In the genomic region with DNA sequence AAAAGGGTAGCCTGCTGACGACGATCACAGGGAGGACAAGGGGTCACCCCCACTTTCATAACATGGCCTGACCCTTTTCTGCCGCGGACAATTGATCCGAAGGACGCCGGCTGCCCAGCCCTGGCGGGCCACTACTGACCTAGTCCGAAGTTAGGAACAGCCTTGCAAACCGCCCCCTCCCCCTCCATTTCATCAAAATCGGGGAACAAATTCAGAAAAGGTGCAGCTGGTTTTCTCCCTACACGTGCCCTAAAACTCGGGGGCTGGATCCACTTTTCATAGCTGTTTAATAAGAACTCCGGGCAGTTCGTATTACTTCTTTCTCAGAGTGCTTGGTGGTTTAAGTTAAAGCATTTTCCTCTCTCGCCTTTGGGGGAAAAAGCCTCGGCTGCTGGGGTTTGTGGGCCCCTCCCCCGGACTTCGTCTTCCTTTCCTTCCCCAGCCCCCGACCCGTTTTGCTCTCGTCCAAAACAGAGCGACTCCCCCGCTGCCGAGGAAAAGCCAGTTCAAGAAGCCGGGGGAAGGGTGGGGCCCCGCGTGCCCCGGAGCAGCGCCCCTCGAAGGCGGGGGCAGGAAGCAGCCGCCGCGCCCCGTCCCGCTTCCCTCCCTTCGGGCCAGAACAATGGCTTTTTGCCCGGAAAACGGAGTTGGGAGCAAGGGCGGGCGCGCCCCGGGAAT, we compare ENCODE assay signal across 8 cellular contexts. TPM values are rescaled to one million over a fixed set of nuclear protein-coding genes. Genes with fewer than 3 reads are reported as not detected.
A peak's percentile ranks its signal among the peaks of the same experiment; 100 is the strongest.
DNase-seq lines count a peak whose midpoint lies in the region; ATAC-seq, FAIRE-seq and TF ChIP-seq lines count a peak whose summit lies in the region.

No MANE protein-coding gene starts in this region.

- no peak for TF ChIP-seq POLR2A in IMR-90 (IDR thresholded peaks at IDR 0.05; ENCODE audit: low read depth, low read length)
- TF ChIP-seq POLR2A in endothelial cell of umbilical vein (IDR thresholded peaks at IDR 0.05; ENCODE audit: low read depth, low read length) = no peak

- H3K36me3 ChIP-seq in IMR-90 (ENCODE audit: control insufficient read depth, insufficient read depth, low read length) (no peaks in the 10 kb centered on the region), endothelial cell of umbilical vein (ENCODE audit: control insufficient read depth in 2 of 2, extremely low read depth in 1 of 2, insufficient read depth in 2 of 2, low read length in 2 of 2) (no peaks in the 10 kb centered on the region), upper lobe of right lung (no peaks in the 10 kb centered on the region)

- no peak overlapping the region for H2BK5ac ChIP-seq in IMR-90 (ENCODE audit: low read depth, low read length, poor library complexity, severe bottlenecking)

- H2AK5ac ChIP-seq in IMR-90 (ENCODE audit: low read depth, low read length) = no peak overlapping the region

- peak overlapping the region; percentile 36 for H3K27ac Mint-ChIP-seq in mesothelial cell of epicardium

- no peak overlapping the region for H3K14ac ChIP-seq in IMR-90 (replicated peaks; ENCODE audit: low read depth, low read length)

- H3K79me2 ChIP-seq in endothelial cell of umbilical vein (ENCODE audit: control insufficient read depth, insufficient read depth, low read length) = no peaks in the 10 kb centered on the region

- peak overlapping the region; percentile 15; the same call in 1 of the 2 replicates for H3K9ac ChIP-seq in IMR-90 (ENCODE audit: low read depth, low read length)
- peak overlapping the region; percentile 48 for H3K9ac ChIP-seq in endothelial cell of umbilical vein (replicated peaks; ENCODE audit: extremely low read depth, insufficient read depth, low read length)

- H2AFZ ChIP-seq in IMR-90 (replicated peaks; ENCODE audit: low read length, poor library complexity) (peak overlapping the region; percentile 84), endothelial cell of umbilical vein (ENCODE audit: low read depth, low read length) (peak overlapping the region; percentile 46)

- in situ Hi-C loops in IMR-90 (cut with MboI; ENCODE audit: low sequenced_read_pairs) = no loop called here

- BruUV-seq in IMR-90 (replicated peaks; lab: Mats Ljungman, UMichigan) = no TSS peak
- BruUV-seq in endothelial cell of umbilical vein (replicated peaks; lab: Mats Ljungman, UMichigan) = TSS peak; percentile 37

- dilution Hi-C loops in IMR-90 (cut with HindIII; ENCODE audit: low sequenced_read_pairs, unreplicated experiment) (no loop called here), endothelial cell of umbilical vein (cut with MboI; ENCODE audit: extremely low pct_ligation_motif_present, low sequenced_read_pairs) (no loop called here)

- H3K18ac ChIP-seq in IMR-90 (ENCODE audit: low read depth, low read length) = no peak overlapping the region; the same call in 1 of the 2 replicates

- peak overlapping the region; percentile 69 for H3K4me3 Mint-ChIP-seq in mesothelial cell of epicardium

- no peaks in the 10 kb centered on the region for H3K9me3 Mint-ChIP-seq in mesothelial cell of epicardium

- ATAC-seq in IMR-90 (ENCODE audit: low read depth) (peak; percentile 50), upper lobe of right lung (peak; percentile 57), HG02763 (IDR thresholded peaks at IDR 0.05; ENCODE audit: unreplicated experiment) (no peak)

- H3K4me2 ChIP-seq in IMR-90 (ENCODE audit: low read depth, low read length) = peak overlapping the region; percentile 63; the same call in 1 of the 2 replicates
- H3K4me2 ChIP-seq in endothelial cell of umbilical vein (ENCODE audit: insufficient read depth, low read length) = peak overlapping the region; percentile 66

- CTCF ChIA-PET in IMR-90 (lab: Yijun Ruan, JAX) (interaction anchor here (1.0 kb wide), 1 partner anchor 14 kb away, joined by 4 read pairs; no protein-coding TSS in a partner anchor), endothelial cell of umbilical vein (lab: Charles Lee) (interaction anchor here (0.9 to 2.1 kb wide), 7 partner anchors 10 to 231 kb away, joined by 3 to 14 read pairs (median 4); partner anchors contain the start of gene CBX8)

- no peak overlapping the region for H3K4ac ChIP-seq in IMR-90 (ENCODE audit: low read depth, low read length)

- H3K27me3 ChIP-seq in IMR-90 (ENCODE audit: control insufficient read depth, insufficient read depth, low read length) (peaks cover 44% of the 10 kb centered on the region), endothelial cell of umbilical vein (ENCODE audit: control insufficient read depth in 2 of 2, insufficient read depth in 2 of 2, low read length in 2 of 2) (peaks cover 9 to 10% of the 10 kb centered on the region in 2 experiments), upper lobe of right lung (peaks cover 68% of the 10 kb centered on the region)

- peaks cover 30% of the 10 kb centered on the region for H3K4me1 Mint-ChIP-seq in mesothelial cell of epicardium

- no peak overlapping the region for H2BK120ac ChIP-seq in IMR-90 (ENCODE audit: low read depth, low read length)

- H3K27ac ChIP-seq in IMR-90 (ENCODE audit: insufficient read depth, low read length) (no peak overlapping the region; the same call in 1 of the 2 replicates), endothelial cell of umbilical vein (ENCODE audit: insufficient read depth, low read depth, low read length) (no peak overlapping the region), upper lobe of right lung (peak overlapping the region; percentile 63)

- no peak overlapping the region for H4K8ac ChIP-seq in IMR-90 (ENCODE audit: low read depth in 2 of 2, low read length in 2 of 2)

- no peak overlapping the region for H3K23ac ChIP-seq in IMR-90 (ENCODE audit: low read depth, low read length)

- peak overlapping the region; percentile 44 for H3K4me3 ChIP-seq in AG10803 (ENCODE audit: low read length)
- peak overlapping the region; percentile 50 for H3K4me3 ChIP-seq in IMR-90 (ENCODE audit: insufficient read depth, low read depth, low read length)
- peak overlapping the region; percentile 37 to 50 (median 47) for H3K4me3 ChIP-seq in endothelial cell of umbilical vein (replicated peaks in 1 of 3; ENCODE audit: insufficient read depth in 1 of 3, low read depth in 1 of 3, low read length in 3 of 3)
- peak overlapping the region; percentile 52 for H3K4me3 ChIP-seq in upper lobe of right lung

- H4K91ac ChIP-seq in IMR-90 (ENCODE audit: insufficient read depth, low read depth, low read length) = no peak overlapping the region

- 31% methylated on average over 11 of the region's 44 CpGs; no CpG with 5 or more reads in 1 of the 2 experiments for WGBS in IMR-90 (ENCODE audit: extremely low coverage in 2 of 2, insufficient read length in 1 of 2), 2 experiments

- no peak overlapping the region for H3K56ac ChIP-seq in IMR-90 (ENCODE audit: extremely low read depth, insufficient read depth, low read length)

- peak; percentile 40 for DNase-seq in AG10803 (ENCODE audit: low read depth)
- DNase-seq in IMR-90 = peak; percentile 32
- DNase-seq in SW480 (ENCODE audit: low spot score) = peak; percentile 62
- DNase-seq in endothelial cell of umbilical vein (ENCODE audit: low read depth, low spot score) = peak; percentile 44
- peak in 1 of 2 experiments; percentile 77 for DNase-seq in mesothelial cell of epicardium (ENCODE audit: low spot score in 2 of 2, unreplicated experiment in 2 of 2)
- DNase-seq in upper lobe of right lung = peak; percentile 81

- POLR2A ChIA-PET in IMR-90 (lab: Charles Lee; ENCODE audit: unreplicated experiment) (interaction anchor here (0.5 kb wide), 1 partner anchor 20 kb away, joined by 7 read pairs; the partner anchor contains the start of gene CBX8), endothelial cell of umbilical vein (lab: Charles Lee) (no interaction called here)

- peak overlapping the region; percentile 42 for H2AK9ac ChIP-seq in IMR-90 (replicated peaks; ENCODE audit: low read depth, low read length, poor library complexity)

- no peak overlapping the region for H2BK15ac ChIP-seq in IMR-90 (ENCODE audit: low read depth, low read length)

- peaks cover 23% of the 10 kb centered on the region for H3K27me3 Mint-ChIP-seq in mesothelial cell of epicardium (ENCODE audit: low read depth)

- H3K79me1 ChIP-seq in IMR-90 (ENCODE audit: low read depth in 1 of 2, low read length in 2 of 2) = no peaks in the 10 kb centered on the region; a peak in 1 of 4 replicates

- H3K4me1 ChIP-seq in IMR-90 (ENCODE audit: control insufficient read depth, insufficient read depth, low read length) (peaks cover 3% of the 10 kb centered on the region; the same call in 1 of the 2 replicates), endothelial cell of umbilical vein (ENCODE audit: control insufficient read depth, extremely low read depth, insufficient read depth, low read length) (peaks cover 20% of the 10 kb centered on the region), upper lobe of right lung (peaks cover 11% of the 10 kb centered on the region)

- no peak for FAIRE-seq in endothelial cell of umbilical vein (lab: Jason Lieb, UNC)

- TF ChIP-seq RAD21 in IMR-90 (IDR thresholded peaks at IDR 0.05; ENCODE audit: low read length) = no peak

- H2BK20ac ChIP-seq in IMR-90 (ENCODE audit: low read depth, low read length) = no peak overlapping the region

- peaks cover 18% of the 10 kb centered on the region for H3K36me3 Mint-ChIP-seq in mesothelial cell of epicardium

- H3K9me1 ChIP-seq in IMR-90 (ENCODE audit: insufficient read depth, low read length) = no peaks in the 10 kb centered on the region
- no peaks in the 10 kb centered on the region for H3K9me1 ChIP-seq in endothelial cell of umbilical vein (replicated peaks; ENCODE audit: control insufficient read depth, extremely low read depth, insufficient read depth, low read length)

- H3K9me3 ChIP-seq in IMR-90 (ENCODE audit: control insufficient read depth, insufficient read depth, low read length) (0 out of 2 replicates have a peak, but pooled peaks cover 3% of the 10 kb centered on the region), endothelial cell of umbilical vein (replicated peaks; ENCODE audit: control insufficient read depth, insufficient read depth, low read length) (no peaks in the 10 kb centered on the region), upper lobe of right lung (no peaks in the 10 kb centered on the region)

- intact Hi-C loops in IMR-90 (cut with micrococcal nuclease) = no loop called here
- intact Hi-C loops in endothelial cell of umbilical vein (cut with micrococcal nuclease) = no loop called here
- intact Hi-C loops in upper lobe of right lung (cut with DNase I) = no loop called here

- H4K20me1 ChIP-seq in IMR-90 (ENCODE audit: insufficient read depth, low read length) = peaks cover 3% of the 10 kb centered on the region; the same call in 1 of the 2 replicates
- H4K20me1 ChIP-seq in endothelial cell of umbilical vein (replicated peaks; ENCODE audit: control insufficient read depth, extremely low read depth, insufficient read depth, low read length) = no peaks in the 10 kb centered on the region

- H4K5ac ChIP-seq in IMR-90 (ENCODE audit: low read depth, low read length) = no peak overlapping the region; the same call in 1 of the 2 replicates

- TF ChIP-seq CTCF in AG10803 (conservative IDR thresholded peaks at IDR 0.05; ENCODE audit: low read length) = peak; percentile 19; the same call in 1 of the 2 replicates
- peak; percentile 43; the same call in 1 of the 2 replicates for TF ChIP-seq CTCF in GM12874 (IDR thresholded peaks at IDR 0.05; ENCODE audit: insufficient read depth, low read depth, low read length)
- TF ChIP-seq CTCF in IMR-90 (conservative IDR thresholded peaks at IDR 0.05; ENCODE audit: low read depth, low read length) = peak; percentile 28
- TF ChIP-seq CTCF in endothelial cell of umbilical vein (IDR thresholded peaks at IDR 0.05; ENCODE audit: extremely low read depth in 1 of 2, insufficient read depth in 1 of 2, low read depth in 1 of 2, low read length in 2 of 2) = peak; percentile 18 to 31
- no peak for TF ChIP-seq CTCF in mesothelial cell of epicardium (IDR thresholded peaks at IDR 0.05; ENCODE audit: unreplicated experiment)
- peak; percentile 16 for TF ChIP-seq CTCF in upper lobe of right lung (IDR thresholded peaks at IDR 0.05)

RNA-seq across cellular contexts. Expression of gene CBX2, which starts 0.6 kb away (rescaled TPM):
- total RNA-seq in IMR-90 (2012; rRNA removed) = 2.0 and 2.2 TPM in 2 replicates
- 3.2 and 4.0 TPM in 2 replicates for polyA plus RNA-seq in IMR-90 (2012; rRNA removed)
- 2.9 and 4.0 TPM in 2 replicates for polyA plus RNA-seq in IMR-90 (2012; cell fraction: cytosol; rRNA removed)
- 4.3 and 7.7 TPM in 2 replicates for polyA plus RNA-seq in IMR-90 (2012; cell fraction: nucleus; rRNA removed; ENCODE audit: low replicate concordance)
- total RNA-seq in endothelial cell of umbilical vein = 19.8 and 20.0 TPM in 2 replicates
- 10.5 and 12.6 TPM in 2 replicates for polyA plus RNA-seq in endothelial cell of umbilical vein
- polyA plus RNA-seq in endothelial cell of umbilical vein (2011; cell fraction: cytosol; rRNA removed) = 8.4 and 9.0 TPM in 2 replicates
- 11.0 and 11.7 TPM in 2 replicates for polyA plus RNA-seq in endothelial cell of umbilical vein (2011; cell fraction: nucleus; rRNA removed)
- 9.3 and 9.8 TPM in 2 replicates for polyA plus RNA-seq in endothelial cell of umbilical vein (2012)
- 11.0 and 12.1 TPM in 2 replicates for polyA minus RNA-seq in endothelial cell of umbilical vein
- polyA minus RNA-seq in endothelial cell of umbilical vein (2011; cell fraction: cytosol; rRNA and poly(A)+ RNA removed) = 23.6 TPM
- 3.8 and 6.0 TPM in 2 replicates for polyA minus RNA-seq in endothelial cell of umbilical vein (2011; cell fraction: nucleus; rRNA and poly(A)+ RNA removed)
- 47.1 to 49.7 TPM (median 48.6 TPM) in 3 replicates for total RNA-seq in mesothelial cell of epicardium
- 3.4 TPM for total RNA-seq in upper lobe of right lung

RNA-seq across cellular contexts. Expression of gene CBX8, which starts 19.6 kb away (rescaled TPM):
- 5.3 and 5.4 TPM in 2 replicates for total RNA-seq in IMR-90 (2012; rRNA removed)
- 2.4 and 3.2 TPM in 2 replicates for polyA plus RNA-seq in IMR-90 (2012; rRNA removed)
- 0.49 and 1.0 TPM in 2 replicates for polyA plus RNA-seq in IMR-90 (2012; cell fraction: cytosol; rRNA removed)
- 1.4 and 2.6 TPM in 2 replicates for polyA plus RNA-seq in IMR-90 (2012; cell fraction: nucleus; rRNA removed; ENCODE audit: low replicate concordance)
- 3.1 TPM in 2 replicates for total RNA-seq in endothelial cell of umbilical vein
- polyA plus RNA-seq in endothelial cell of umbilical vein = 0.49 and 0.69 TPM in 2 replicates
- 0.28 and 0.41 TPM in 2 replicates for polyA plus RNA-seq in endothelial cell of umbilical vein (2011; cell fraction: cytosol; rRNA removed)
- 0.40 and 1.1 TPM in 2 replicates for polyA plus RNA-seq in endothelial cell of umbilical vein (2011; cell fraction: nucleus; rRNA removed)
- 1.4 and 1.8 TPM in 2 replicates for polyA plus RNA-seq in endothelial cell of umbilical vein (2012)
- polyA minus RNA-seq in endothelial cell of umbilical vein = 0.25 and 1.1 TPM in 2 replicates
- polyA minus RNA-seq in endothelial cell of umbilical vein (2011; cell fraction: cytosol; rRNA and poly(A)+ RNA removed) = 2.4 TPM
- polyA minus RNA-seq in endothelial cell of umbilical vein (2011; cell fraction: nucleus; rRNA and poly(A)+ RNA removed) = 0.19 and 0.34 TPM in 2 replicates
- total RNA-seq in mesothelial cell of epicardium = 15.5 to 18.6 TPM (median 16.3 TPM) in 3 replicates
- total RNA-seq in upper lobe of right lung = 4.9 TPM

RNA-seq across cellular contexts. Expression of gene ENPP7, which starts 46.6 kb away (rescaled TPM):
- total RNA-seq in IMR-90 (2012; rRNA removed) (not detected in 2 replicates), endothelial cell of umbilical vein (not detected in 2 replicates), mesothelial cell of epicardium (not detected in 3 replicates), upper lobe of right lung (not detected)
- polyA plus RNA-seq in IMR-90 (2012; rRNA removed) (not detected in 2 replicates), endothelial cell of umbilical vein (not detected in 2 replicates)
- polyA plus RNA-seq in IMR-90 (2012; cell fraction: cytosol; rRNA removed) = not detected in 2 replicates
- not detected in 2 replicates for polyA plus RNA-seq in IMR-90 (2012; cell fraction: nucleus; rRNA removed; ENCODE audit: low replicate concordance)
- polyA plus RNA-seq in endothelial cell of umbilical vein (2011; cell fraction: cytosol; rRNA removed) = not detected in 2 replicates
- polyA plus RNA-seq in endothelial cell of umbilical vein (2011; cell fraction: nucleus; rRNA removed) = not detected in 2 replicates
- polyA plus RNA-seq in endothelial cell of umbilical vein (2012) = not detected in 2 replicates
- polyA minus RNA-seq in endothelial cell of umbilical vein = not detected in 2 replicates
- not detected for polyA minus RNA-seq in endothelial cell of umbilical vein (2011; cell fraction: cytosol; rRNA and poly(A)+ RNA removed)
- polyA minus RNA-seq in endothelial cell of umbilical vein (2011; cell fraction: nucleus; rRNA and poly(A)+ RNA removed) = not detected in 2 replicates
